Comparison of ENCODE assay signal across 28 cellular contexts in genomic region chrX:69182818-69183375, GRCh38. TPM values are rescaled to one million over a fixed set of nuclear protein-coding genes. Genes with fewer than 3 reads are reported as not detected.
DNase-seq lines count a peak whose midpoint lies in the region; TF ChIP-seq lines count a peak whose summit lies in the region.
"Had no signal": no experiment of that assay in that cellular context is flagged by ENCODE, and none has a peak within 500 bp of the region (broad histone marks: within the 10 kb centered on the region; RNA-seq: fewer than 3 reads in every experiment).

No MANE protein-coding gene starts in this region.

- CTCF ChIA-PET in A673 (lab: Charles Lee) = no interaction called here

- intact Hi-C loops in A673 (cut with micrococcal nuclease; ENCODE audit: unreplicated experiment) = no loop called here
- intact Hi-C loops in transverse colon (cut with DNase I; ENCODE audit: low total_unique reads) = no loop called here

- H3K36me3 Mint-ChIP-seq in osteocyte (ENCODE audit: unreplicated experiment) = no peaks in the 10 kb centered on the region
- H3K36me3 Mint-ChIP-seq: CD8-positive, alpha-beta memory T cell had no signal

- H3K27ac ChIP-seq in A673 (ENCODE audit: low read depth, low read length, poor library complexity, severe bottlenecking) (no peak overlapping the region), transverse colon (no peak overlapping the region)
- H3K27ac ChIP-seq: A549, C4-2B, PC-9, SJSA1 had no signal

- no peak for TF ChIP-seq CTCF in A673 (conservative IDR thresholded peaks at IDR 0.05; ENCODE audit: low read depth, low read length)
- TF ChIP-seq CTCF in osteocyte (IDR thresholded peaks at IDR 0.05) = no peak
- TF ChIP-seq CTCF in transverse colon (IDR thresholded peaks at IDR 0.05) = no peak

- no peak for TF ChIP-seq EP300 in transverse colon (IDR thresholded peaks at IDR 0.05; ENCODE audit: low read depth)

- H3K4me1 ChIP-seq in A673 (ENCODE audit: insufficient read depth, low read length, poor library complexity, severe bottlenecking) = no peaks in the 10 kb centered on the region
- no peaks in the 10 kb centered on the region for H3K4me1 ChIP-seq in transverse colon
- H3K4me1 ChIP-seq: A549, SJSA1 had no signal

- POLR2A ChIA-PET in A673 (lab: Charles Lee; ENCODE audit: low non-redundant PET) = no interaction called here

- no peak for TF ChIP-seq POLR2A in transverse colon (IDR thresholded peaks at IDR 0.05)

- H3K27me3 ChIP-seq in A673 (replicated peaks; ENCODE audit: insufficient read depth, low read depth, low read length, poor library complexity) = no peaks in the 10 kb centered on the region
- H3K27me3 ChIP-seq in transverse colon = no peaks in the 10 kb centered on the region
- H3K27me3 ChIP-seq: SJSA1 had no signal

- DNase-seq in A673 (ENCODE audit: low spot score) = peak; percentile 41
- peak; percentile 18 for DNase-seq in Daoy (ENCODE audit: low read depth)
- DNase-seq in RPMI7951 (ENCODE audit: low read depth) = peak; percentile 59
- DNase-seq in osteocyte (ENCODE audit: extremely low spot score, unreplicated experiment) = peak; percentile 53
- no peak for DNase-seq in NCI-H2227 treated with DMSO at 0.1 percent for 48 hours (lab: John Stamatoyannopoulos, UW)
- no peak for DNase-seq in transverse colon
- DNase-seq in HUDEP-2 (lab: John Stamatoyannopoulos, UW; ENCODE audit: unreplicated experiment in 76 of 76) = no peak
- DNase-seq: Calu3; CD8-positive, alpha-beta memory T cell; DMS79 treated with DMSO at 0.1 percent for 48 hours; H9; HFFc6; IMR-90; KG1; MM.1S; NCI-H2029; NCI-H2171; NCI-H748 treated with DMSO at 0.1 percent for 48 hours; NK-92 treated with Interleukin-12 subunit alpha and Interleukin-12 subunit beta, amount 100 ng/mL, for 24 hours; PC-9; Right ventricle myocardium superior; RPMI8226; T-helper 1 cell had no signal

- H3K4me3 ChIP-seq in A673 (ENCODE audit: low read depth, low read length, poor library complexity, severe bottlenecking) = no peak overlapping the region
- H3K4me3 ChIP-seq in transverse colon = no peak overlapping the region
- H3K4me3 ChIP-seq: A549, GM23338, PC-9, SJSA1 had no signal

- in situ Hi-C loops in transverse colon (cut with MboI; ENCODE audit: low pct_ligation_motif_present in 1 of 4, low pct_unique_long_range_greater_than_20kb in 1 of 4, low sequenced_read_pairs in 3 of 4) = no loop called here

- H3K9me3 ChIP-seq in A673 (ENCODE audit: low read depth, low read length, poor library complexity, severe bottlenecking) (no peaks in the 10 kb centered on the region), transverse colon (no peaks in the 10 kb centered on the region)
- H3K9me3 ChIP-seq: A549, SJSA1 had no signal

- no peaks in the 10 kb centered on the region for H3K4me1 Mint-ChIP-seq in osteocyte (ENCODE audit: unreplicated experiment)
- H3K4me1 Mint-ChIP-seq: B cell; CD8-positive, alpha-beta memory T cell had no signal

- 50% methylated on average over 4 of the region's 4 CpGs; no CpG with 5 or more reads in 1 of the 2 donors for WGBS in transverse colon (ENCODE audit: low coverage in 1 of 2), 2 donors

- BruUV-seq in A673 (replicated peaks; lab: Mats Ljungman, UMichigan) = no TSS peak

- no peak overlapping the region for H3K27ac Mint-ChIP-seq in osteocyte (ENCODE audit: unreplicated experiment)
- H3K27ac Mint-ChIP-seq: B cell, GM23338, H9, HFFc6 had no signal

- no peaks in the 10 kb centered on the region for H3K9me3 Mint-ChIP-seq in osteocyte (ENCODE audit: unreplicated experiment)
- H3K9me3 Mint-ChIP-seq: CD8-positive, alpha-beta memory T cell; GM23338; HFFc6 had no signal

- no peaks in the 10 kb centered on the region for H3K36me3 ChIP-seq in A673 (ENCODE audit: insufficient read depth, low read length, poor library complexity, severe bottlenecking)
- no peaks in the 10 kb centered on the region for H3K36me3 ChIP-seq in transverse colon
- H3K36me3 ChIP-seq: SJSA1 had no signal

- H3K27me3 Mint-ChIP-seq in osteocyte (ENCODE audit: unreplicated experiment) = peaks cover 9% of the 10 kb centered on the region

- H3K4me3 Mint-ChIP-seq in osteocyte (ENCODE audit: unreplicated experiment) = no peak overlapping the region
- H3K4me3 Mint-ChIP-seq: B cell; CD8-positive, alpha-beta memory T cell; GM23338; H9; HFFc6 had no signal

RNA-seq across cellular contexts. Expression of gene PJA1, which starts 17.6 kb away (rescaled TPM):
- total RNA-seq in A673 (2021) (36.0 and 40.1 TPM in 2 replicates), osteocyte (27.8 and 29.7 TPM in 2 replicates), transverse colon (10 to 100 TPM in 1 of 4 donors, 1 to 10 TPM in 3; 2.2 to 31.4 (median 6.9) TPM)
- 37.5 and 45.3 TPM in 2 replicates for total RNA-seq in Daoy (2014; rRNA removed; shearing (Covaris generic))
- total RNA-seq in RPMI7951 (2014; rRNA removed; shearing (Covaris generic)) = 42.5 and 49.2 TPM in 2 replicates

Comparison
In these comparisons a context has a peak if more than half of its experiments do, and no peak if none do; other contexts are left out.
1. DNase-seq: peak in A673 (single experiment), Daoy (single experiment), RPMI7951 (single experiment) and osteocyte (single experiment); none in NCI-H2227 treated with DMSO at 0.1 percent for 48 hours (single experiment), transverse colon (single experiment) and HUDEP-2 (0 of 76).